In genomic region chr10:25026463-25026862, GRCh38 we compare ENCODE assay signal across 11 cellular contexts. TPM values are rescaled to one million over a fixed set of nuclear protein-coding genes. Genes with fewer than 3 reads are reported as not detected.
DNase-seq lines count a peak whose midpoint lies in the region; ATAC-seq, FAIRE-seq and TF ChIP-seq lines count a peak whose summit lies in the region.
"Had no signal": no experiment of that assay in that cellular context is flagged by ENCODE, and none has a peak within 500 bp of the region (broad histone marks: within the 10 kb centered on the region; RNA-seq: fewer than 3 reads in every experiment).

No MANE protein-coding gene starts in this region.

- CTCF ChIA-PET in mammary epithelial cell (lab: Charles Lee; ENCODE audit: low non-redundant PET) (no interaction called here), HepG2 (lab: Yijun Ruan, JAX; ENCODE audit: low intra/inter-chr PET ratio, low total read pairs) (interaction anchor here (1.8 kb wide), 1 partner anchor 54 kb away, joined by 12 read pairs; no protein-coding TSS in a partner anchor)

- FAIRE-seq in HepG2 (lab: Jason Lieb, UNC) = no peak

- H3K4me1 ChIP-seq in mammary epithelial cell (ENCODE audit: insufficient read depth, low read length) (no peaks in the 10 kb centered on the region), HepG2 (ENCODE audit: insufficient read depth, low read length) (0 out of 2 replicates have a peak, but pooled peaks cover 6% of the 10 kb centered on the region), sigmoid colon (no peaks in the 10 kb centered on the region)

- H2AFZ ChIP-seq in mammary epithelial cell (ENCODE audit: low read depth, low read length) = no peak overlapping the region
- no peak overlapping the region for H2AFZ ChIP-seq in HepG2 (ENCODE audit: low read length)

- H3K4me3 ChIP-seq in LNCaP clone FGC (ENCODE audit: low read depth, low read length) (no peak overlapping the region), mammary epithelial cell (replicated peaks in 1 of 3; ENCODE audit: insufficient read depth in 1 of 3, low read depth in 2 of 3, low read length in 3 of 3) (no peak overlapping the region), HepG2 (replicated peaks in 1 of 3; ENCODE audit: insufficient read depth in 1 of 3, low read depth in 2 of 3, low read length in 3 of 3) (no peak overlapping the region), sigmoid colon (no peak overlapping the region)
- H3K4me3 ChIP-seq: upper lobe of left lung had no signal

- TF ChIP-seq RAD21 in HepG2 (CRISPR knock-in tag; IDR thresholded peaks at IDR 0.05) = no peak

- H3K9me3 ChIP-seq in mammary epithelial cell (replicated peaks; ENCODE audit: insufficient read depth, low read length) (no peaks in the 10 kb centered on the region), HepG2 (ENCODE audit: low read length) (no peaks in the 10 kb centered on the region), sigmoid colon (no peaks in the 10 kb centered on the region)
- H3K9me3 ChIP-seq: upper lobe of left lung had no signal

- BruUV-seq in mammary epithelial cell (replicated peaks; lab: Mats Ljungman, UMichigan) = no TSS peak
- no TSS peak for BruUV-seq in HepG2 (replicated peaks; lab: Mats Ljungman, UMichigan)

- H3K9ac ChIP-seq in mammary epithelial cell (ENCODE audit: insufficient read depth, low read length) = no peak overlapping the region
- no peak overlapping the region for H3K9ac ChIP-seq in HepG2 (ENCODE audit: insufficient read depth, low read depth, low read length)

- in situ Hi-C loops in mammary epithelial cell (cut with MboI; ENCODE audit: low sequenced_read_pairs in 2 of 2) (loop anchor here in 1 of 2 donors (5.0 to 10.0 kb wide), 2 partner anchors 46 to 198 kb away; no protein-coding TSS in a partner anchor), HepG2 (cut with HindIII; ENCODE audit: extremely low pct_ligation_motif_present, low pct_unique_long_range_greater_than_20kb) (no loop called here)

- POLR2A ChIA-PET in HepG2 (lab: Yijun Ruan, JAX) = no interaction called here

- TF ChIP-seq EP300 in HepG2 (IDR thresholded peaks at IDR 0.05; ENCODE audit: low read depth in 2 of 2, low read length in 2 of 2) (no peak), HepG2 (CRISPR knock-in tag; IDR thresholded peaks at IDR 0.05; ENCODE audit: borderline replicate concordance) (no peak), sigmoid colon (IDR thresholded peaks at IDR 0.05) (no peak)

- TF ChIP-seq POLR2A in HepG2 (IDR thresholded peaks at IDR 0.05; ENCODE audit: insufficient read depth in 1 of 2, low read depth in 2 of 2, low read length in 2 of 2) (no peak), sigmoid colon (IDR thresholded peaks at IDR 0.05) (no peak)

- ATAC-seq in HepG2 (no peak), HG02623 (IDR thresholded peaks at IDR 0.05; ENCODE audit: unreplicated experiment) (no peak), HG02610 (IDR thresholded peaks at IDR 0.05; ENCODE audit: unreplicated experiment) (no peak), HG03571 (IDR thresholded peaks at IDR 0.05; ENCODE audit: unreplicated experiment) (no peak)

- no peaks in the 10 kb centered on the region for H3K36me3 ChIP-seq in mammary epithelial cell (ENCODE audit: insufficient read depth, low read length)
- no peaks in the 10 kb centered on the region for H3K36me3 ChIP-seq in HepG2 (replicated peaks in 1 of 2; ENCODE audit: control insufficient read depth in 1 of 2, insufficient read depth in 2 of 2, low read length in 2 of 2)
- H3K36me3 ChIP-seq in sigmoid colon = no peaks in the 10 kb centered on the region
- H3K36me3 ChIP-seq: upper lobe of left lung had no signal

- no peaks in the 10 kb centered on the region for H4K20me1 ChIP-seq in mammary epithelial cell (ENCODE audit: insufficient read depth, low read length)
- no peaks in the 10 kb centered on the region for H4K20me1 ChIP-seq in HepG2 (ENCODE audit: insufficient read depth, low read length)

- dilution Hi-C loops in mammary epithelial cell (cut with HindIII; ENCODE audit: low sequenced_read_pairs) = no loop called here

- TF ChIP-seq CTCF in LNCaP clone FGC (IDR thresholded peaks at IDR 0.05; ENCODE audit: control insufficient read depth, extremely low read depth, insufficient read depth) (peak; percentile 60), mammary epithelial cell (conservative IDR thresholded peaks at IDR 0.05 in 1 of 2, IDR thresholded peaks at IDR 0.05 in 1 of 2; ENCODE audit: extremely low read depth in 1 of 2, insufficient read depth in 1 of 2, low read depth in 1 of 2, low read length in 2 of 2) (peak; percentile 41 to 53), HepG2 (CRISPR knock-in tag; IDR thresholded peaks at IDR 0.05) (peak; percentile 42), sigmoid colon (IDR thresholded peaks at IDR 0.05) (no peak)

- H3K79me2 ChIP-seq in mammary epithelial cell (ENCODE audit: insufficient read depth, low read length) (no peaks in the 10 kb centered on the region), HepG2 (ENCODE audit: insufficient read depth, low read length) (no peaks in the 10 kb centered on the region)

- 100% methylated on average over 1 of the region's 1 CpG for WGBS in mammary epithelial cell (ENCODE audit: low coverage, missing lambda C conversion rate)
- WGBS in HepG2 (ENCODE audit: low lambda C conversion rate) = 95% methylated on average over 1 of the region's 1 CpG
- 86% methylated on average over 1 of the region's 1 CpG for WGBS in sigmoid colon, 2 donors

- no peak overlapping the region for H3K4me2 ChIP-seq in mammary epithelial cell (ENCODE audit: insufficient read depth, low read depth, low read length)
- no peak overlapping the region for H3K4me2 ChIP-seq in HepG2 (ENCODE audit: low read depth, low read length)

- no peak overlapping the region for H3K27ac ChIP-seq in mammary epithelial cell (ENCODE audit: insufficient read depth, low read depth, low read length)
- H3K27ac ChIP-seq in HepG2 (ENCODE audit: extremely low read length, insufficient read depth, low read length) = no peak overlapping the region
- no peak overlapping the region for H3K27ac ChIP-seq in sigmoid colon
- H3K27ac ChIP-seq: upper lobe of left lung had no signal

- no peaks in the 10 kb centered on the region for H3K27me3 ChIP-seq in mammary epithelial cell (ENCODE audit: insufficient read depth, low read length)
- no peaks in the 10 kb centered on the region for H3K27me3 ChIP-seq in HepG2 (ENCODE audit: control insufficient read depth in 1 of 2, insufficient read depth in 2 of 2, low read length in 2 of 2)
- H3K27me3 ChIP-seq in sigmoid colon = no peaks in the 10 kb centered on the region
- H3K27me3 ChIP-seq: upper lobe of left lung had no signal

- DNase-seq in Ammon's horn (ENCODE audit: low spot score) (peak; percentile 45), LNCaP clone FGC (ENCODE audit: low read depth) (no peak), mammary epithelial cell (no peak), HepG2 (ENCODE audit: low spot score) (no peak), sigmoid colon (no peak)
- DNase-seq: cerebellar nuclear complex, NCI-H2227 treated with DMSO at 0.1 percent for 48 hours, upper lobe of left lung had no signal

- intact Hi-C loops in mammary epithelial cell (cut with micrococcal nuclease) = loop anchor here (1.0 kb wide), 1 partner anchor 55 kb away; no protein-coding TSS in a partner anchor
- intact Hi-C loops in HepG2 (cut with micrococcal nuclease; ENCODE audit: unreplicated experiment) = loop anchor here (2.0 kb wide), 2 partner anchors 54 to 200 kb away; no protein-coding TSS in a partner anchor
- intact Hi-C loops in sigmoid colon (cut with DNase I) = no loop called here

RNA-seq across cellular contexts. Expression of gene THNSL1, which starts 10.1 kb away (rescaled TPM):
- total RNA-seq in mammary epithelial cell (1 to 10 TPM; 2.3 to 3.4 TPM), HepG2 (2016; rRNA removed; fragmentation: Illumina TruSeq; extraction: Trizol) (3.8 and 7.3 TPM in 2 replicates), sigmoid colon (1 to 10 TPM in 1 of 4 donors, under 1 TPM in 3; 0.36 to 1.9 (median 0.77) TPM)
- polyA plus RNA-seq in mammary epithelial cell (1.3 TPM), HepG2 (2011; rRNA removed) (1.2 and 1.3 TPM in 2 replicates), sigmoid colon (1 to 10 TPM; 1.2 to 2.1 (median 1.2) TPM)
- polyA minus RNA-seq in mammary epithelial cell = 2.2 TPM
- total RNA-seq in HepG2 (2016; cell fraction: cytosol; rRNA removed; fragmentation: Illumina TruSeq; extraction: Trizol; ENCODE audit: low read depth) = 0.30 and 0.44 TPM in 2 replicates
- 3.6 and 6.9 TPM in 2 replicates for total RNA-seq in HepG2 (2016; cell fraction: insoluble cytoplasmic fraction; rRNA removed; fragmentation: Illumina TruSeq; extraction: Trizol)
- 1.1 and 1.6 TPM in 2 replicates for total RNA-seq in HepG2 (2016; cell fraction: membrane; rRNA removed; fragmentation: Illumina TruSeq; extraction: Trizol)
- 2.2 and 2.3 TPM in 2 replicates for total RNA-seq in HepG2 (2016; cell fraction: nucleus; rRNA removed; fragmentation: Illumina TruSeq; extraction: Trizol)
- 0.52 and 0.96 TPM in 2 replicates for polyA plus RNA-seq in HepG2 (2011; cell fraction: cytosol; rRNA removed)
- polyA plus RNA-seq in HepG2 (2011; cell fraction: nucleus; rRNA removed) = 0.29 and 0.36 TPM in 2 replicates
- polyA plus RNA-seq in HepG2 (2012) = 1.8 and 3.0 TPM in 2 replicates
- polyA plus RNA-seq in HepG2 (2016; cell fraction: cytosol; fragmentation: Illumina TruSeq; extraction: Trizol; ENCODE audit: low read depth) = 0.23 and 0.27 TPM in 2 replicates
- polyA plus RNA-seq in HepG2 (2016; cell fraction: insoluble cytoplasmic fraction; fragmentation: Illumina TruSeq; extraction: Trizol; ENCODE audit: low read depth) = 6.1 and 6.5 TPM in 2 replicates
- polyA plus RNA-seq in HepG2 (2016; cell fraction: membrane; fragmentation: Illumina TruSeq; extraction: Trizol; ENCODE audit: low read depth) = 0.58 and 0.65 TPM in 2 replicates
- 1.6 and 1.8 TPM in 2 replicates for polyA plus RNA-seq in HepG2 (2016; cell fraction: nucleus; fragmentation: Illumina TruSeq; extraction: Trizol; ENCODE audit: insufficient read depth, low read depth)
- polyA minus RNA-seq in HepG2 (2011; rRNA and poly(A)+ RNA removed; ENCODE audit: low replicate concordance) = 0.42 and 0.75 TPM in 2 replicates
- polyA minus RNA-seq in HepG2 (2011; cell fraction: cytosol; rRNA and poly(A)+ RNA removed) = 1.3 and 2.0 TPM in 2 replicates
- 1.7 and 1.8 TPM in 2 replicates for polyA minus RNA-seq in HepG2 (2011; cell fraction: nucleus; rRNA and poly(A)+ RNA removed)

RNA-seq across cellular contexts. Expression of gene ENKUR, which starts 10.5 kb away (rescaled TPM):
- total RNA-seq in mammary epithelial cell (under 1 TPM; under 0.01 to 0.24 TPM), HepG2 (2016; rRNA removed; fragmentation: Illumina TruSeq; extraction: Trizol) (0.15 and 0.21 TPM in 2 replicates), sigmoid colon (not detected)
- polyA plus RNA-seq in mammary epithelial cell (not detected), HepG2 (2011; rRNA removed) (0.10 and 0.15 TPM in 2 replicates), sigmoid colon (under 1 TPM in 2 of 3 donors, not detected in 1; under 0.01 to 0.60 TPM)
- not detected for polyA minus RNA-seq in mammary epithelial cell
- 0.26 TPM in 1 of 2 replicates, not detected in the other for total RNA-seq in HepG2 (2016; cell fraction: cytosol; rRNA removed; fragmentation: Illumina TruSeq; extraction: Trizol; ENCODE audit: low read depth)
- total RNA-seq in HepG2 (2016; cell fraction: insoluble cytoplasmic fraction; rRNA removed; fragmentation: Illumina TruSeq; extraction: Trizol) = 0.19 TPM in 1 of 2 replicates, not detected in the other
- total RNA-seq in HepG2 (2016; cell fraction: membrane; rRNA removed; fragmentation: Illumina TruSeq; extraction: Trizol) = 0.12 and 0.38 TPM in 2 replicates
- not detected in 2 replicates for total RNA-seq in HepG2 (2016; cell fraction: nucleus; rRNA removed; fragmentation: Illumina TruSeq; extraction: Trizol)
- polyA plus RNA-seq in HepG2 (2011; cell fraction: cytosol; rRNA removed) = 0.04 and 0.05 TPM in 2 replicates
- 0.05 and 0.16 TPM in 2 replicates for polyA plus RNA-seq in HepG2 (2011; cell fraction: nucleus; rRNA removed)
- 0.17 and 0.30 TPM in 2 replicates for polyA plus RNA-seq in HepG2 (2012)
- polyA plus RNA-seq in HepG2 (2016; cell fraction: cytosol; fragmentation: Illumina TruSeq; extraction: Trizol; ENCODE audit: low read depth) = not detected in 2 replicates
- 0.23 TPM in 1 of 2 replicates, not detected in the other for polyA plus RNA-seq in HepG2 (2016; cell fraction: insoluble cytoplasmic fraction; fragmentation: Illumina TruSeq; extraction: Trizol; ENCODE audit: low read depth)
- 0.16 and 0.21 TPM in 2 replicates for polyA plus RNA-seq in HepG2 (2016; cell fraction: membrane; fragmentation: Illumina TruSeq; extraction: Trizol; ENCODE audit: low read depth)
- not detected in 2 replicates for polyA plus RNA-seq in HepG2 (2016; cell fraction: nucleus; fragmentation: Illumina TruSeq; extraction: Trizol; ENCODE audit: insufficient read depth, low read depth)
- 0.04 and 0.05 TPM in 2 replicates for polyA minus RNA-seq in HepG2 (2011; rRNA and poly(A)+ RNA removed; ENCODE audit: low replicate concordance)
- not detected in 2 replicates for polyA minus RNA-seq in HepG2 (2011; cell fraction: cytosol; rRNA and poly(A)+ RNA removed)
- 0.52 and 0.62 TPM in 2 replicates for polyA minus RNA-seq in HepG2 (2011; cell fraction: nucleus; rRNA and poly(A)+ RNA removed)

Comparison
In these comparisons a context has a peak if more than half of its experiments do, and no peak if none do; other contexts are left out.
1. CTCF ChIP-seq: peak in LNCaP clone FGC (single experiment), mammary epithelial cell (2 of 2) and HepG2 (single experiment); none in sigmoid colon (0 of 4).